In genomic region chr1:23777979-23778814, GRCh38 we compare ENCODE assay signal across 1 cellular context.
TF ChIP-seq lines count a peak whose summit lies in the region.

TSS of gene PITHD1 (plus strand) at chr1:23778418. CDS start at chr1:23778516, 98 bp downstream.

TF ChIP-seq in K562, 482 proteins besides CTCF, POLR2A, EP300 and RAD21 (continued from another document and continues in another):
- no peak for TF ChIP-seq CHD7 (IDR thresholded peaks at IDR 0.05; ENCODE audit: low read depth, low read length)
- TF ChIP-seq GABPA (tag; conservative IDR thresholded peaks at IDR 0.05; ENCODE audit: low read depth) = peak; percentile 96
- TF ChIP-seq ADNP (tag; IDR thresholded peaks at IDR 0.05) = no peak
- TF ChIP-seq ELF1 (tag; IDR thresholded peaks at IDR 0.05) = peak; percentile 57; the same call in 1 of the 2 replicates
- TF ChIP-seq ETV1 (tag; conservative IDR thresholded peaks at IDR 0.05; ENCODE audit: low read depth) = peak; percentile 81
- TF ChIP-seq ESRRB (CRISPR knock-in tag; IDR thresholded peaks at IDR 0.05; ENCODE audit: borderline replicate concordance) = no peak; the same call in 1 of the 2 replicates
- 0 out of 2 replicates have a peak, but pooled peaks have one; percentile 25 for TF ChIP-seq ZC3H11A (IDR thresholded peaks at IDR 0.05; ENCODE audit: low read depth, low read length)
- no peak for TF ChIP-seq STAT6 (CRISPR knock-in tag; IDR thresholded peaks at IDR 0.05)
- peak; percentile 83 for TF ChIP-seq JUND (IDR thresholded peaks at IDR 0.05; ENCODE audit: borderline replicate concordance, low read depth, low read length)
- peak; percentile 74; the same call in 2 of the 3 replicates for TF ChIP-seq JUND (tag; IDR thresholded peaks at IDR 0.05; ENCODE audit: borderline replicate concordance, low read depth, low read length)
- TF ChIP-seq PHB2 (IDR thresholded peaks at IDR 0.05; ENCODE audit: low read depth) = peak; percentile 77
- TF ChIP-seq CHD1 (IDR thresholded peaks at IDR 0.05; ENCODE audit: low read length) = peak; percentile 78
- no peak; the same call in 1 of the 2 replicates for TF ChIP-seq MEF2A (IDR thresholded peaks at IDR 0.05; ENCODE audit: control insufficient read depth, low read depth, low read length)
- TF ChIP-seq SRF (CRISPR knock-in tag; IDR thresholded peaks at IDR 0.05) = peak in 1 of 2 experiments; percentile 32; a peak in 1 of 4 replicates
- peak; percentile 79 to 80 for TF ChIP-seq E2F6 (IDR thresholded peaks at IDR 0.05; ENCODE audit: borderline replicate concordance in 1 of 2, extremely low read depth in 1 of 2, insufficient read depth in 1 of 2, insufficient read length in 1 of 2, low read depth in 1 of 2, low read length in 1 of 2, poor library complexity in 1 of 2, severe bottlenecking in 1 of 2)
- TF ChIP-seq DPF2 (IDR thresholded peaks at IDR 0.05) = peak; percentile 98
- TF ChIP-seq MXD1 (CRISPR knock-in tag; IDR thresholded peaks at IDR 0.05; ENCODE audit: borderline replicate concordance, poor library complexity, severe bottlenecking) = peak; percentile 63
- peak; percentile 93 for TF ChIP-seq TFAP4 (CRISPR knock-in tag; IDR thresholded peaks at IDR 0.05; ENCODE audit: borderline replicate concordance)
- peak; percentile 47 for TF ChIP-seq DACH1 (IDR thresholded peaks at IDR 0.05; ENCODE audit: partially characterized antibody)
- no peak for TF ChIP-seq TRIM25 (IDR thresholded peaks at IDR 0.05; ENCODE audit: borderline replicate concordance)
- no peak; the same call in none of the 2 replicates for TF ChIP-seq TOE1 (IDR thresholded peaks at IDR 0.05; ENCODE audit: borderline replicate concordance)
- 0 out of 2 replicates have a peak, but pooled peaks have one; percentile 21 for TF ChIP-seq TOE1 (CRISPR knock-in tag; IDR thresholded peaks at IDR 0.05; ENCODE audit: borderline replicate concordance, low read depth)
- peak; percentile 94 for TF ChIP-seq POLR2B (IDR thresholded peaks at IDR 0.05; ENCODE audit: low read depth, partially characterized antibody)
- no peak for TF ChIP-seq ZNF586 (CRISPR knock-in tag; conservative IDR thresholded peaks at IDR 0.05)
- TF ChIP-seq PRMT5 (CRISPR knock-in tag; IDR thresholded peaks at IDR 0.05) = no peak
- peak; percentile 39; the same call in 1 of the 2 replicates for TF ChIP-seq RAD51 (IDR thresholded peaks at IDR 0.05; ENCODE audit: borderline replicate concordance, low read depth)
- TF ChIP-seq SNRNP70 (optimal IDR thresholded peaks at IDR 0.05; ENCODE audit: low read depth, low read length) = no peak
- peak; percentile 83; the same call in 1 of the 2 replicates for TF ChIP-seq CC2D1A (IDR thresholded peaks at IDR 0.05)
- no peak for TF ChIP-seq BCL6 (CRISPR knock-in tag; IDR thresholded peaks at IDR 0.05)
- TF ChIP-seq EZH2 (IDR thresholded peaks at IDR 0.05; ENCODE audit: borderline replicate concordance, low read depth, low read length) = no peak
- peak; percentile 74; the same call in 1 of the 2 replicates for TF ChIP-seq GTF2E2 (tag; IDR thresholded peaks at IDR 0.05)
- TF ChIP-seq MITF (IDR thresholded peaks at IDR 0.05) = 0 out of 2 replicates have a peak, but pooled peaks have one; percentile 21
- no peak for TF ChIP-seq NCOA6 (IDR thresholded peaks at IDR 0.05)
- peak; percentile 90 for TF ChIP-seq SOX6 (IDR thresholded peaks at IDR 0.05)
- TF ChIP-seq RB1 (IDR thresholded peaks at IDR 0.05; ENCODE audit: low read depth) = peak; percentile 91
- no peak for TF ChIP-seq ZNF780A (CRISPR knock-in tag; IDR thresholded peaks at IDR 0.05)
- TF ChIP-seq ZSCAN29 (IDR thresholded peaks at IDR 0.05) = no peak
- no peak for TF ChIP-seq ELK3 (CRISPR knock-in tag; IDR thresholded peaks at IDR 0.05)
- peak; percentile 99 for TF ChIP-seq CEBPB (tag; IDR thresholded peaks at IDR 0.05)
- TF ChIP-seq PURB (CRISPR knock-in tag; IDR thresholded peaks at IDR 0.05; ENCODE audit: low read depth) = no peak
- peak; percentile 79 for TF ChIP-seq MYNN (IDR thresholded peaks at IDR 0.05)
- no peak for TF ChIP-seq MYNN (CRISPR knock-in tag; IDR thresholded peaks at IDR 0.05)
- peak; percentile 93 to 94; a peak in 3 of 4 replicates for TF ChIP-seq ARNT (IDR thresholded peaks at IDR 0.05)
- no peak for TF ChIP-seq ZNF217 (CRISPR knock-in tag; IDR thresholded peaks at IDR 0.05)
